Comparison of ENCODE assay signal across 8 cellular contexts in the genomic region with DNA sequence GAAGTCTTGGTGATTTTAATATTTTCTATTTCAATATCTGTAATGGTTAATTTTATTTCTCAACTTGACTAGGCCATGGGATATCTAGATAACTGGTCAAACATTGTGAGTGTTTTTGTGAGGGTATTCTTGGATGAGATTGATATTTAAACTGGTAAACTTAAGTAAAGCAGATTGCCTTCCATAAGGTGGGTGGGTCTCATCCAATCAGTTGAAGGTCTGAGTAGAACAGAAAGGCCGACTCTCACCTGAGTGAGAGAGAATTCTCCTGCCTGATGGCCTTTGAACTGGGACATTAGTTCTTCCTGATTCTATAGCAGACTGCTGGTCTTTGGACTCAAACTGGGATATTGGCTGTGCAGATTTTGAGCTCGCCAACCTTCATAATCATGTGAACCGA. TPM values are rescaled to one million over a fixed set of nuclear protein-coding genes. Genes with fewer than 3 reads are reported as not detected.
"Had no signal": no experiment of that assay in that cellular context is flagged by ENCODE, and none has a peak within 500 bp of the region (broad histone marks: within the 10 kb centered on the region; RNA-seq: fewer than 3 reads in every experiment).

No MANE protein-coding gene starts in this region.

- H3K36me3 ChIP-seq: HAP-1 had no signal

- FAIRE-seq: HTR-8/SVneo had no signal

- H3K4me3 ChIP-seq: GM23248, HAP-1 had no signal

- H3K9ac ChIP-seq: GM23248 had no signal

- H2AFZ ChIP-seq: GM23248 had no signal

- H3K9me3 ChIP-seq: HAP-1 had no signal

- H3K4me1 ChIP-seq: HAP-1 had no signal

- ATAC-seq: HCT116 had no signal

- H3K27ac ChIP-seq: GM23248 had no signal

- DNase-seq: GM23248, GOT3, H7, KG1 had no signal

RNA-seq across cellular contexts. Expression of a gene that starts 36.3 kb away (rescaled TPM):
- polyA plus RNA-seq: IgD-negative memory B cell had no signal
